1 cellular context compared by ENCODE assay signal in genomic region chr10:84139126-84140035, GRCh38.
TF ChIP-seq lines count a peak whose summit lies in the region.

TSS of gene GHITM (plus strand) at chr10:84139509. CDS start at chr10:84141501, 1,992 bp downstream.

TF ChIP-seq in HepG2, 621 proteins besides CTCF, POLR2A, EP300 and RAD21 (continued from another document and continues in another):
- TF ChIP-seq, protein P1, sequence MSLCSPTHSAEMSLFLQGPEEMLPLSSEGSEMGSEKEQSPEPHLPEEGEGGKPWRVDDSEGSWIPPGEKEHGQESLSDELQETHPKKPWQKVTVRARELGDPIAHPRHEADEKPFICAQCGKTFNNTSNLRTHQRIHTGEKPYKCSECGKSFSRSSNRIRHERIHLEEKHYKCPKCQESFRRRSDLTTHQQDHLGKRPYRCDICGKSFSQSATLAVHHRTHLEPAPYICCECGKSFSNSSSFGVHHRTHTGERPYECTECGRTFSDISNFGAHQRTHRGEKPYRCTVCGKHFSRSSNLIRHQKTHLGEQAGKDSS (CRISPR knock-in tag; IDR thresholded peaks at IDR 0.05; ENCODE audit: borderline replicate concordance, low read depth), result peak; percentile 52; the same call in 1 of the 2 replicates
- TF ChIP-seq ZNF816 (CRISPR knock-in tag; IDR thresholded peaks at IDR 0.05; ENCODE audit: borderline replicate concordance) (0 out of 2 replicates have a peak, but pooled peaks have one; percentile 69), MAFK (conservative IDR thresholded peaks at IDR 0.05 in 1 of 2, IDR thresholded peaks at IDR 0.05 in 1 of 2; ENCODE audit: low read length in 2 of 2) (peak; percentile 70 to 94), TBP (CRISPR knock-in tag; IDR thresholded peaks at IDR 0.05) (no peak), TBX2 (CRISPR knock-in tag; IDR thresholded peaks at IDR 0.05; ENCODE audit: borderline replicate concordance) (peak; percentile 83), ELF1 (CRISPR knock-in tag; IDR thresholded peaks at IDR 0.05) (peak; percentile 96), SIX4 (CRISPR knock-in tag; IDR thresholded peaks at IDR 0.05) (no peak), ZBTB38 (CRISPR knock-in tag; IDR thresholded peaks at IDR 0.05) (no peak), RXRA (CRISPR knock-in tag; IDR thresholded peaks at IDR 0.05) (peak; percentile 69; the same call in 1 of the 2 replicates), MXI1 (IDR thresholded peaks at IDR 0.05; ENCODE audit: borderline replicate concordance, low read depth, low read length) (peak; percentile 61; the same call in 1 of the 3 replicates), HNRNPH1 (optimal IDR thresholded peaks at IDR 0.05; ENCODE audit: low read depth, low read length) (no peak), ZNF235 (CRISPR knock-in tag; IDR thresholded peaks at IDR 0.05; ENCODE audit: borderline replicate concordance) (no peak), ZEB1 (IDR thresholded peaks at IDR 0.05; ENCODE audit: insufficient replicate concordance, low read depth) (no peak), ZNF552 (CRISPR knock-in tag; IDR thresholded peaks at IDR 0.05; ENCODE audit: borderline replicate concordance) (no peak; the same call in 1 of the 2 replicates), GABPA (IDR thresholded peaks at IDR 0.05; ENCODE audit: low read depth, low read length) (peak; percentile 78), GABPA (CRISPR knock-in tag; IDR thresholded peaks at IDR 0.05; ENCODE audit: low read depth) (peak; percentile 94), ZBTB7A (CRISPR knock-in tag; IDR thresholded peaks at IDR 0.05) (no peak), FOXA3 (CRISPR knock-in tag; IDR thresholded peaks at IDR 0.05) (peak; percentile 33; the same call in 1 of the 2 replicates), HOXA9 (CRISPR knock-in tag; IDR thresholded peaks at IDR 0.05; ENCODE audit: borderline replicate concordance) (no peak), SP5 (CRISPR knock-in tag; IDR thresholded peaks at IDR 0.05; ENCODE audit: borderline replicate concordance, low read depth) (0 out of 2 replicates have a peak, but pooled peaks have one; percentile 20), ZFP90 (CRISPR knock-in tag; IDR thresholded peaks at IDR 0.05; ENCODE audit: borderline replicate concordance) (peak; percentile 82; the same call in 1 of the 2 replicates), CHD4 (IDR thresholded peaks at IDR 0.05; ENCODE audit: borderline replicate concordance, low read length) (no peak), SALL2 (CRISPR knock-in tag; IDR thresholded peaks at IDR 0.05) (0 out of 2 replicates have a peak, but pooled peaks have one; percentile 48), TMF1 (CRISPR knock-in tag; IDR thresholded peaks at IDR 0.05; ENCODE audit: low read depth) (0 out of 2 replicates have a peak, but pooled peaks have one; percentile 36), NAIF1 (CRISPR knock-in tag; IDR thresholded peaks at IDR 0.05; ENCODE audit: borderline replicate concordance) (peak; percentile 59; the same call in 1 of the 2 replicates), ZNF367 (CRISPR knock-in tag; IDR thresholded peaks at IDR 0.05; ENCODE audit: borderline replicate concordance) (peak; percentile 75; the same call in 1 of the 2 replicates), ZFX (CRISPR knock-in tag; IDR thresholded peaks at IDR 0.05; ENCODE audit: low read depth) (peak; percentile 98), MYNN (CRISPR knock-in tag; IDR thresholded peaks at IDR 0.05; ENCODE audit: low read depth) (0 out of 2 replicates have a peak, but pooled peaks have one; percentile 47), ZNF776 (CRISPR knock-in tag; IDR thresholded peaks at IDR 0.05) (peak; percentile 32; the same call in 1 of the 2 replicates), ZNF44 (CRISPR knock-in tag; IDR thresholded peaks at IDR 0.05) (peak; percentile 92), STAG1 (CRISPR knock-in tag; IDR thresholded peaks at IDR 0.05) (no peak), CREB1 (IDR thresholded peaks at IDR 0.05) (peak; percentile 97), CREB1 (CRISPR knock-in tag; IDR thresholded peaks at IDR 0.05) (peak; percentile 99), ELF3 (CRISPR knock-in tag; IDR thresholded peaks at IDR 0.05) (peak; percentile 81), XRCC5 (optimal IDR thresholded peaks at IDR 0.05; ENCODE audit: low read length) (peak; percentile 72), IRF9 (CRISPR knock-in tag; IDR thresholded peaks at IDR 0.05; ENCODE audit: borderline replicate concordance) (peak; percentile 79; the same call in 1 of the 2 replicates), ZNF331 (CRISPR knock-in tag; IDR thresholded peaks at IDR 0.05) (no peak; the same call in 1 of the 2 replicates), ZNF678 (CRISPR knock-in tag; IDR thresholded peaks at IDR 0.05) (no peak), ZNF30 (CRISPR knock-in tag; IDR thresholded peaks at IDR 0.05) (no peak), ARHGAP35 (CRISPR knock-in tag; IDR thresholded peaks at IDR 0.05; ENCODE audit: borderline replicate concordance) (no peak; the same call in 1 of the 2 replicates), ZBTB3 (CRISPR knock-in tag; IDR thresholded peaks at IDR 0.05; ENCODE audit: borderline replicate concordance, low read depth) (0 out of 2 replicates have a peak, but pooled peaks have one; percentile 61), MED1 (CRISPR knock-in tag; IDR thresholded peaks at IDR 0.05) (peak; percentile 59), ZNF550 (CRISPR knock-in tag; IDR thresholded peaks at IDR 0.05; ENCODE audit: borderline replicate concordance) (peak; percentile 92), ZNF670 (CRISPR knock-in tag; IDR thresholded peaks at IDR 0.05; ENCODE audit: borderline replicate concordance) (no peak), GRHL1 (CRISPR knock-in tag; conservative IDR thresholded peaks at IDR 0.05) (no peak)
- TF ChIP-seq, protein P2, sequence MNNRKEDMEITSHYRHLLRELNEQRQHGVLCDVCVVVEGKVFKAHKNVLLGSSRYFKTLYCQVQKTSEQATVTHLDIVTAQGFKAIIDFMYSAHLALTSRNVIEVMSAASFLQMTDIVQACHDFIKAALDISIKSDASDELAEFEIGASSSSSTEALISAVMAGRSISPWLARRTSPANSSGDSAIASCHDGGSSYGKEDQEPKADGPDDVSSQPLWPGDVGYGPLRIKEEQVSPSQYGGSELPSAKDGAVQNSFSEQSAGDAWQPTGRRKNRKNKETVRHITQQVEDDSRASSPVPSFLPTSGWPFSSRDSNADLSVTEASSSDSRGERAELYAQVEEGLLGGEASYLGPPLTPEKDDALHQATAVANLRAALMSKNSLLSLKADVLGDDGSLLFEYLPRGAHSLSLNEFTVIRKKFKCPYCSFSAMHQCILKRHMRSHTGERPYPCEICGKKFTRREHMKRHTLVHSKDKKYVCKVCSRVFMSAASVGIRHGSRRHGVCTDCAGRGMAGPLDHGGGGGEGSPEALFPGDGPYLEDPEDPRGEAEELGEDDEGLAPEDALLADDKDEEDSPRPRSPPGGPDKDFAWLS (CRISPR knock-in tag; IDR thresholded peaks at IDR 0.05; ENCODE audit: borderline replicate concordance), result no peak
- TF ChIP-seq, protein P3, sequence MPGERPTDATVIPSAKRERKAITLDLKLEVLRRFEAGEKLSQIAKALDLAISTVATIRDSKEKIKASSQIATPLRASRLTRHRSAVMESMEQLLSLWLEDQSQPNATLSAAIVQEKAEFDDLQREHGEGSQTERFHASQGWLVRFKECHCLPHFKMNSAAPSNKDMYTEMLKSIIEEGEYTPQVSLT (CRISPR knock-in tag; IDR thresholded peaks at IDR 0.05; ENCODE audit: borderline replicate concordance, low read depth), result no peak
- TF ChIP-seq, protein P4, sequence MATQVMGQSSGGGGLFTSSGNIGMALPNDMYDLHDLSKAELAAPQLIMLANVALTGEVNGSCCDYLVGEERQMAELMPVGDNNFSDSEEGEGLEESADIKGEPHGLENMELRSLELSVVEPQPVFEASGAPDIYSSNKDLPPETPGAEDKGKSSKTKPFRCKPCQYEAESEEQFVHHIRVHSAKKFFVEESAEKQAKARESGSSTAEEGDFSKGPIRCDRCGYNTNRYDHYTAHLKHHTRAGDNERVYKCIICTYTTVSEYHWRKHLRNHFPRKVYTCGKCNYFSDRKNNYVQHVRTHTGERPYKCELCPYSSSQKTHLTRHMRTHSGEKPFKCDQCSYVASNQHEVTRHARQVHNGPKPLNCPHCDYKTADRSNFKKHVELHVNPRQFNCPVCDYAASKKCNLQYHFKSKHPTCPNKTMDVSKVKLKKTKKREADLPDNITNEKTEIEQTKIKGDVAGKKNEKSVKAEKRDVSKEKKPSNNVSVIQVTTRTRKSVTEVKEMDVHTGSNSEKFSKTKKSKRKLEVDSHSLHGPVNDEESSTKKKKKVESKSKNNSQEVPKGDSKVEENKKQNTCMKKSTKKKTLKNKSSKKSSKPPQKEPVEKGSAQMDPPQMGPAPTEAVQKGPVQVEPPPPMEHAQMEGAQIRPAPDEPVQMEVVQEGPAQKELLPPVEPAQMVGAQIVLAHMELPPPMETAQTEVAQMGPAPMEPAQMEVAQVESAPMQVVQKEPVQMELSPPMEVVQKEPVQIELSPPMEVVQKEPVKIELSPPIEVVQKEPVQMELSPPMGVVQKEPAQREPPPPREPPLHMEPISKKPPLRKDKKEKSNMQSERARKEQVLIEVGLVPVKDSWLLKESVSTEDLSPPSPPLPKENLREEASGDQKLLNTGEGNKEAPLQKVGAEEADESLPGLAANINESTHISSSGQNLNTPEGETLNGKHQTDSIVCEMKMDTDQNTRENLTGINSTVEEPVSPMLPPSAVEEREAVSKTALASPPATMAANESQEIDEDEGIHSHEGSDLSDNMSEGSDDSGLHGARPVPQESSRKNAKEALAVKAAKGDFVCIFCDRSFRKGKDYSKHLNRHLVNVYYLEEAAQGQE (IDR thresholded peaks at IDR 0.05; ENCODE audit: borderline replicate concordance in 1 of 2, low read depth in 1 of 2, low read length in 2 of 2), result peak in 1 of 2 experiments; percentile 31; a peak in 1 of 4 replicates
- TF ChIP-seq, protein P5, sequence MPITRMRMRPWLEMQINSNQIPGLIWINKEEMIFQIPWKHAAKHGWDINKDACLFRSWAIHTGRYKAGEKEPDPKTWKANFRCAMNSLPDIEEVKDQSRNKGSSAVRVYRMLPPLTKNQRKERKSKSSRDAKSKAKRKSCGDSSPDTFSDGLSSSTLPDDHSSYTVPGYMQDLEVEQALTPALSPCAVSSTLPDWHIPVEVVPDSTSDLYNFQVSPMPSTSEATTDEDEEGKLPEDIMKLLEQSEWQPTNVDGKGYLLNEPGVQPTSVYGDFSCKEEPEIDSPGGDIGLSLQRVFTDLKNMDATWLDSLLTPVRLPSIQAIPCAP (CRISPR knock-in tag; IDR thresholded peaks at IDR 0.05; ENCODE audit: low read depth), result no peak
- TF ChIP-seq, protein P6, sequence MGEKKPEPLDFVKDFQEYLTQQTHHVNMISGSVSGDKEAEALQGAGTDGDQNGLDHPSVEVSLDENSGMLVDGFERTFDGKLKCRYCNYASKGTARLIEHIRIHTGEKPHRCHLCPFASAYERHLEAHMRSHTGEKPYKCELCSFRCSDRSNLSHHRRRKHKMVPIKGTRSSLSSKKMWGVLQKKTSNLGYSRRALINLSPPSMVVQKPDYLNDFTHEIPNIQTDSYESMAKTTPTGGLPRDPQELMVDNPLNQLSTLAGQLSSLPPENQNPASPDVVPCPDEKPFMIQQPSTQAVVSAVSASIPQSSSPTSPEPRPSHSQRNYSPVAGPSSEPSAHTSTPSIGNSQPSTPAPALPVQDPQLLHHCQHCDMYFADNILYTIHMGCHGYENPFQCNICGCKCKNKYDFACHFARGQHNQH (CRISPR knock-in tag; IDR thresholded peaks at IDR 0.05), result peak; percentile 86
- TF ChIP-seq, protein P7, sequence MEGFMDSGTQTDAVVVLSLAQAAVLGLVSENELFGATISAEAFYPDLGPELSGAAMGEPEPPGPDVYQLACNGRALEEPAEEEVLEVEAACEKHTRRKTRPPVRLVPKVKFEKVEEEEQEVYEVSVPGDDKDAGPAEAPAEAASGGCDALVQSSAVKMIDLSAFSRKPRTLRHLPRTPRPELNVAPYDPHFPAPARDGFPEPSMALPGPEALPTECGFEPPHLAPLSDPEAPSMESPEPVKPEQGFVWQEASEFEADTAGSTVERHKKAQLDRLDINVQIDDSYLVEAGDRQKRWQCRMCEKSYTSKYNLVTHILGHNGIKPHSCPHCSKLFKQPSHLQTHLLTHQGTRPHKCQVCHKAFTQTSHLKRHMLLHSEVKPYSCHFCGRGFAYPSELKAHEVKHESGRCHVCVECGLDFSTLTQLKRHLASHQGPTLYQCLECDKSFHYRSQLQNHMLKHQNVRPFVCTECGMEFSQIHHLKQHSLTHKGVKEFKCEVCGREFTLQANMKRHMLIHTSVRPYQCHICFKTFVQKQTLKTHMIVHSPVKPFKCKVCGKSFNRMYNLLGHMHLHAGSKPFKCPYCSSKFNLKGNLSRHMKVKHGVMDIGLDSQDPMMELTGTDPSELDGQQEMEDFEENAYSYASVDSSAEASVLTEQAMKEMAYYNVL (CRISPR knock-in tag; IDR thresholded peaks at IDR 0.05; ENCODE audit: borderline replicate concordance), result peak; percentile 38; the same call in 1 of the 2 replicates
- TF ChIP-seq, protein P8, sequence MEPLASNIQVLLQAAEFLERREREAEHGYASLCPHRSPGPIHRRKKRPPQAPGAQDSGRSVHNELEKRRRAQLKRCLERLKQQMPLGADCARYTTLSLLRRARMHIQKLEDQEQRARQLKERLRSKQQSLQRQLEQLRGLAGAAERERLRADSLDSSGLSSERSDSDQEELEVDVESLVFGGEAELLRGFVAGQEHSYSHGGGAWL (CRISPR knock-in tag; IDR thresholded peaks at IDR 0.05), result peak; percentile 71
- TF ChIP-seq, protein P9, sequence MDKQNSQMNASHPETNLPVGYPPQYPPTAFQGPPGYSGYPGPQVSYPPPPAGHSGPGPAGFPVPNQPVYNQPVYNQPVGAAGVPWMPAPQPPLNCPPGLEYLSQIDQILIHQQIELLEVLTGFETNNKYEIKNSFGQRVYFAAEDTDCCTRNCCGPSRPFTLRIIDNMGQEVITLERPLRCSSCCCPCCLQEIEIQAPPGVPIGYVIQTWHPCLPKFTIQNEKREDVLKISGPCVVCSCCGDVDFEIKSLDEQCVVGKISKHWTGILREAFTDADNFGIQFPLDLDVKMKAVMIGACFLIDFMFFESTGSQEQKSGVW (CRISPR knock-in tag; IDR thresholded peaks at IDR 0.05; ENCODE audit: borderline replicate concordance), result no peak
